ENCODE assay signal across 27 cellular contexts in the genomic region with DNA sequence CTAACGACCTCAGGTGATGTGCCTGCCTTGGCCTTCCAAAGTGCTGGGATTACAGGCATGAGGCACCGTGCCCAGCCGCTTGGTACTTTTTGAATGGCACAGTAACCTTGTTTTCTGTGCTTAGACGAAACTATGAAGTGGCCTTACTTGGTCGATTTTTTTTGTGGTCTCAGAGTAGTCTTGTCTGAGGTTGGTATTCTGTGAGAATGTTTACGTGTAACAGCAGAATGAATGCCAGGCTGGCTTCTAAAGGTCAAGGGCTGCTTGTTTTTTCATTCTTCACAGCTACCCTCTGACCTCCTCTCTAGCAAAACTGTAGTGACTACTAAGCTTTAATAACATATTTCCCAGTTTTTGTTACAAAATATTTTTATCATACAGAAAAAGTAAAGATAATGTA.
"Had no signal": no experiment of that assay in that cellular context is flagged by ENCODE, and none has a peak within 500 bp of the region (broad histone marks: within the 10 kb centered on the region; RNA-seq: fewer than 3 reads in every experiment).

No MANE protein-coding gene starts in this region.

- H3K9me3 ChIP-seq: ascending aorta, breast epithelium, gastrocnemius medialis had no signal

- DNase-seq: activated CD4-positive, alpha-beta T cell treated with anti-CD3 and anti-CD28 coated beads for 1 hour; activated CD4-positive, alpha-beta T cell treated with anti-CD3 and anti-CD28 coated beads for 4 hours; activated CD4-positive, alpha-beta T cell treated with anti-CD3 and anti-CD28 coated beads, Interleukin-2, amount 10 ng/mL, durations not matched to agents 7 days and 5 days; activated CD4-positive, alpha-beta T cell treated with anti-CD3 and anti-CD28 coated beads, Interleukin-2, amount 50 U/mL, for 4 hours; activated CD8-positive, alpha-beta memory T cell treated with anti-CD3 and anti-CD28 coated beads for 24 hours; activated CD8-positive, alpha-beta T cell treated with anti-CD3 and anti-CD28 coated beads for 36 hours; activated effector memory CD4-positive, alpha-beta T cell treated with Interleukin-2 at 50 U/mL for 16 hours; activated gamma-delta T cell treated with Interleukin-2 at 50 U/mL for 16 hours; activated naive CD4-positive, alpha-beta T cell treated with anti-CD3 and anti-CD28 coated beads, Interleukin-2, amount 50 U/mL, for 16 hours; activated naive CD4-positive, alpha-beta T cell treated with Interleukin-2 at 50 U/mL for 16 hours; activated T-cell treated with anti-CD3 and anti-CD28 coated beads, Interleukin-2, amount 50 U/mL, for 4 hours; amygdala; central memory CD4-positive, alpha-beta T cell; cerebellar nuclear complex; dorsolateral prefrontal cortex; effector memory CD4-positive, alpha-beta T cell; endodermal cell; foreskin keratinocyte; gastrocnemius medialis; heart right ventricle; T-helper 2 cell had no signal

- H3K4me3 ChIP-seq: ascending aorta, breast epithelium, cardiac muscle cell, coronary artery, dorsolateral prefrontal cortex, gastrocnemius medialis, heart right ventricle had no signal

- H3K4me1 ChIP-seq: ascending aorta, breast epithelium, foreskin keratinocyte, gastrocnemius medialis, heart right ventricle had no signal

- H3K27me3 ChIP-seq: ascending aorta, breast epithelium, cardiac muscle cell, dorsolateral prefrontal cortex, foreskin keratinocyte, gastrocnemius medialis, heart right ventricle had no signal

- H3K27ac ChIP-seq: ascending aorta, breast epithelium, cardiac muscle cell, coronary artery, dorsolateral prefrontal cortex, foreskin keratinocyte, gastrocnemius medialis, heart right ventricle had no signal

- H3K36me3 ChIP-seq: ascending aorta, breast epithelium, cardiac muscle cell, gastrocnemius medialis, heart right ventricle had no signal

- ATAC-seq: activated CD8-positive, alpha-beta T cell treated with anti-CD3 and anti-CD28 coated beads for 36 hours; activated T-cell treated with anti-CD3 and anti-CD28 coated beads, Interleukin-2, amount 50 U/mL, for 4 hours; activated T-helper 17 cell treated with anti-CD3 and anti-CD28 coated beads, Interleukin-2, amount 50 U/mL, for 72 hours; esophagus mucosa; foreskin keratinocyte; gastrocnemius medialis; heart right ventricle had no signal
